ENCODE assay signal across 9 cellular contexts in genomic region chr1:39205781-39206464, GRCh38. TPM values are rescaled to one million over a fixed set of nuclear protein-coding genes. Genes with fewer than 3 reads are reported as not detected.
DNase-seq lines count a peak whose midpoint lies in the region; ATAC-seq and TF ChIP-seq lines count a peak whose summit lies in the region.
"Had no signal": no experiment of that assay in that cellular context is flagged by ENCODE, and none has a peak within 500 bp of the region (broad histone marks: within the 10 kb centered on the region; RNA-seq: fewer than 3 reads in every experiment).

No MANE protein-coding gene starts in this region.

- H3K9me3 ChIP-seq in breast epithelium (no peaks in the 10 kb centered on the region), mucosa of rectum (ENCODE audit: control insufficient read depth in 2 of 2, low read length in 2 of 2) (no peaks in the 10 kb centered on the region)

- TF ChIP-seq POLR2A in breast epithelium (IDR thresholded peaks at IDR 0.05) = no peak

- peak overlapping the region; percentile 96 for H3K27ac Mint-ChIP-seq in activated naive CD4-positive, alpha-beta T cell treated with anti-CD3 and anti-CD28 coated beads, Interleukin-2, amount 10 ng/mL, durations not matched to agents 7 days and 5 days
- H3K27ac Mint-ChIP-seq in type B pancreatic cell = no peak overlapping the region
- no peak overlapping the region for H3K27ac Mint-ChIP-seq in Calu3 (ENCODE audit: unreplicated experiment)

- TF ChIP-seq CTCF in breast epithelium (IDR thresholded peaks at IDR 0.05) (no peak), type B pancreatic cell (conservative IDR thresholded peaks at IDR 0.05) (no peak), Calu3 (IDR thresholded peaks at IDR 0.05; ENCODE audit: unreplicated experiment) (no peak)

- CTCF ChIA-PET in activated naive CD4-positive, alpha-beta T cell treated with anti-CD3 and anti-CD28 coated beads, Interleukin-2, amount 10 ng/mL, durations not matched to agents 7 days and 5 days (lab: Charles Lee) = interaction anchor here (0.9 to 9.1 kb wide), 7 partner anchors 8 to 107 kb away, joined by 3 to 123 read pairs (median 16); no protein-coding TSS in a partner anchor
- CTCF ChIA-PET in Calu3 (lab: Charles Lee) = interaction anchor here (1.7 kb wide), 1 partner anchor 14 kb away, joined by 11 read pairs; no protein-coding TSS in a partner anchor

- no peaks in the 10 kb centered on the region for H3K27me3 ChIP-seq in breast epithelium
- no peaks in the 10 kb centered on the region for H3K27me3 ChIP-seq in mucosa of rectum (ENCODE audit: control insufficient read depth in 2 of 2, insufficient read depth in 2 of 2, low read length in 2 of 2)

- no peaks in the 10 kb centered on the region for H3K27me3 Mint-ChIP-seq in activated naive CD4-positive, alpha-beta T cell treated with anti-CD3 and anti-CD28 coated beads, Interleukin-2, amount 10 ng/mL, durations not matched to agents 7 days and 5 days
- no peaks in the 10 kb centered on the region for H3K27me3 Mint-ChIP-seq in type B pancreatic cell
- no peaks in the 10 kb centered on the region for H3K27me3 Mint-ChIP-seq in Calu3 (ENCODE audit: unreplicated experiment)

- H3K4me3 ChIP-seq in breast epithelium (peak overlapping the region; percentile 31 to 62 (median 33)), mucosa of rectum (ENCODE audit: low read length in 2 of 2) (peak overlapping the region; percentile 12 to 73)

- DNase-seq in activated naive CD4-positive, alpha-beta T cell treated with anti-CD3 and anti-CD28 coated beads, Interleukin-2, amount 10 ng/mL, durations not matched to agents 7 days and 5 days = no peak
- no peak for DNase-seq in activated naive CD4-positive, alpha-beta T cell treated with anti-CD3 and anti-CD28 coated beads, Interleukin-2, amount 50 U/mL, for 16 hours
- DNase-seq in breast epithelium (ENCODE audit: low spot score in 2 of 2) = no peak
- DNase-seq in type B pancreatic cell (ENCODE audit: extremely low spot score, unreplicated experiment) = no peak
- no peak for DNase-seq in retina
- DNase-seq in Calu3 = no peak

- H3K36me3 Mint-ChIP-seq in activated naive CD4-positive, alpha-beta T cell treated with anti-CD3 and anti-CD28 coated beads, Interleukin-2, amount 10 ng/mL, durations not matched to agents 7 days and 5 days = peaks cover 22% of the 10 kb centered on the region
- H3K36me3 Mint-ChIP-seq in type B pancreatic cell (peaks cover 6% of the 10 kb centered on the region), Calu3 (ENCODE audit: insufficient read depth, unreplicated experiment) (peaks cover 4% of the 10 kb centered on the region)

- intact Hi-C loops in breast epithelium (cut with DNase I; ENCODE audit: low total_unique reads) (no loop called here), Calu3 (cut with micrococcal nuclease; ENCODE audit: unreplicated experiment) (no loop called here)

- peaks cover 4% of the 10 kb centered on the region for H3K9me3 Mint-ChIP-seq in activated naive CD4-positive, alpha-beta T cell treated with anti-CD3 and anti-CD28 coated beads, Interleukin-2, amount 10 ng/mL, durations not matched to agents 7 days and 5 days
- H3K9me3 Mint-ChIP-seq in type B pancreatic cell = no peaks in the 10 kb centered on the region
- no peaks in the 10 kb centered on the region for H3K9me3 Mint-ChIP-seq in Calu3 (ENCODE audit: low read depth, unreplicated experiment)

- peak overlapping the region; percentile 42 to 56 for H3K9ac ChIP-seq in mucosa of rectum (ENCODE audit: low read depth in 1 of 2, low read length in 2 of 2)

- ATAC-seq in GM18873 (IDR thresholded peaks at IDR 0.05; ENCODE audit: low FRiP score, unreplicated experiment) = no peak

- H3K4me1 Mint-ChIP-seq in activated naive CD4-positive, alpha-beta T cell treated with anti-CD3 and anti-CD28 coated beads, Interleukin-2, amount 10 ng/mL, durations not matched to agents 7 days and 5 days = peaks cover 57% of the 10 kb centered on the region
- peaks cover 15% of the 10 kb centered on the region for H3K4me1 Mint-ChIP-seq in type B pancreatic cell (ENCODE audit: unreplicated experiment)
- H3K4me1 Mint-ChIP-seq in Calu3 (ENCODE audit: low read depth, unreplicated experiment) = peaks cover 16% of the 10 kb centered on the region

- H3K4me1 ChIP-seq in breast epithelium (peaks cover 0 to 17% of the 10 kb centered on the region in 2 donors), mucosa of rectum (ENCODE audit: control insufficient read depth in 2 of 2, insufficient read depth in 2 of 2, low read length in 2 of 2) (peaks cover 0 to 8% of the 10 kb centered on the region in 2 donors)

- no peaks in the 10 kb centered on the region for H3K36me3 ChIP-seq in breast epithelium
- H3K36me3 ChIP-seq in mucosa of rectum (ENCODE audit: control insufficient read depth in 2 of 2, insufficient read depth in 2 of 2, low read length in 2 of 2) = no peaks in the 10 kb centered on the region

- peak overlapping the region; percentile 86 to 96 for H3K27ac ChIP-seq in breast epithelium
- H3K27ac ChIP-seq in mucosa of rectum (ENCODE audit: low read depth in 2 of 2, low read length in 2 of 2) = peak overlapping the region; percentile 79 to 88
- H3K27ac ChIP-seq: VCaP had no signal

- BruUV-seq in Calu3 (replicated peaks; lab: Mats Ljungman, UMichigan) = no TSS peak

- peak overlapping the region; percentile 95 for H3K4me3 Mint-ChIP-seq in activated naive CD4-positive, alpha-beta T cell treated with anti-CD3 and anti-CD28 coated beads, Interleukin-2, amount 10 ng/mL, durations not matched to agents 7 days and 5 days
- H3K4me3 Mint-ChIP-seq in type B pancreatic cell = peak overlapping the region; percentile 3
- no peak overlapping the region for H3K4me3 Mint-ChIP-seq in Calu3 (ENCODE audit: low read depth, unreplicated experiment)

RNA-seq across cellular contexts. Expression of gene MACF1, which starts 1.4 kb away (rescaled TPM):
- total RNA-seq in breast epithelium (100 to 1,000 TPM; 279 to 350 (median 325) TPM), type B pancreatic cell (ENCODE audit: low replicate concordance) (160 and 201 TPM in 2 replicates), Calu3 (2022) (701 and 705 TPM in 2 replicates)
